ENCODE assay signal across 9 cellular contexts in genomic region chr5:104298518-104298917, GRCh38.
"Had no signal": no experiment of that assay in that cellular context is flagged by ENCODE, and none has a peak within 500 bp of the region (broad histone marks: within the 10 kb centered on the region; RNA-seq: fewer than 3 reads in every experiment).

No MANE protein-coding gene starts in this region.

- H3K36me3 ChIP-seq: HAP-1 had no signal

- H3K9me3 Mint-ChIP-seq: GM23338, H9 had no signal

- H3K4me1 Mint-ChIP-seq: GM23338, H9 had no signal

- H3K4me3 ChIP-seq: GM23248, GM23338, HAP-1 had no signal

- H3K27ac Mint-ChIP-seq: GM23338, H9, HFFc6 had no signal

- ATAC-seq: GM23338, HCT116 had no signal

- H3K9me3 ChIP-seq: HAP-1 had no signal

- DNase-seq: GM23248, GOT3, H7, H9, HCEC 1CT, HFFc6 had no signal

- H3K27ac ChIP-seq: GM23248 had no signal

- H3K4me2 ChIP-seq: GM23338 had no signal

- H2AFZ ChIP-seq: GM23248, GM23338 had no signal

- H3K9ac ChIP-seq: GM23248 had no signal

- H3K4me3 Mint-ChIP-seq: GM23338, H9, HFFc6 had no signal
